8 cellular contexts compared by ENCODE assay signal in the genomic region with DNA sequence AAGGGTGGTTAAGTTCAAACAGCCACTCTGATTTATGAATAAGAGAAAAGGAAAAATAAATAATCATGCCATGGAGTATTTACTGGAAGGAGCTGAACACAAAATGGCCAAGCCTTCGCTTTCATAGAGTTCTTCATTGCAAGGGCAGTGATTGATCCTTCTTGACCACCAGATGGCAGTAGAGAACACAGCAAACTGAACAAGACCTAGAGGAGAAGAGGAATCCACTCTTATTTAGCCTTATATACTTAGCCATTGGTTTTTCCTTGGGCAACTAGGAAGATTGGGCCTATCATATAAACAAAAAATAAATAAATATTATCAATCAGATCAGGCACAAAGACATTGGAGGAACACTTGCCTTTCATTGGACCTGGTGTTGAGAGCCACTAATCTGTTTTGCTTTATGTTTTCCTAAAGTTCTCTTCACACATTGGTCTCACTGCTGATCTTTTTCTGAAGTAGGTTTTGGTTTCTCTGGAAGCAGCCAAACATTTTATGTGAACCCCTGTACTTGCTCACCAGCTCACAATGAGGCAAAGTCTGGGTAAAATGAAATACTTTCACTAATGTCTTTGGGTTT. TPM values are rescaled to one million over a fixed set of nuclear protein-coding genes. Genes with fewer than 3 reads are reported as not detected.
A peak's percentile ranks its signal among the peaks of the same experiment; 100 is the strongest.
DNase-seq lines count a peak whose midpoint lies in the region; ATAC-seq and TF ChIP-seq lines count a peak whose summit lies in the region.

No MANE protein-coding gene starts in this region.

- H3K27ac Mint-ChIP-seq in Caco-2 (ENCODE audit: unreplicated experiment): no peak overlapping the region

- H3K4me3 ChIP-seq in Caco-2 (ENCODE audit: low read depth, low read length): no peak overlapping the region
- no peak overlapping the region for H3K4me3 ChIP-seq in WERI-Rb-1 (ENCODE audit: low read depth, low read length)
- no peak overlapping the region for H3K4me3 ChIP-seq in osteoblast (ENCODE audit: insufficient read depth, low read length)

- H3K4me1 ChIP-seq in Caco-2: no peaks in the 10 kb centered on the region
- no peaks in the 10 kb centered on the region for H3K4me1 ChIP-seq in osteoblast (ENCODE audit: insufficient read depth, low read length)

- no peaks in the 10 kb centered on the region for H3K9me3 Mint-ChIP-seq in Caco-2 (ENCODE audit: unreplicated experiment)

- no peaks in the 10 kb centered on the region for H3K36me3 Mint-ChIP-seq in Caco-2 (ENCODE audit: insufficient read depth, unreplicated experiment)

- CTCF ChIA-PET in Caco-2 (lab: Charles Lee): interaction anchor here (0.5 to 1.5 kb wide), 4 partner anchors 26 to 594 kb away, joined by 3 to 6 read pairs (median 4); no protein-coding TSS in a partner anchor

- peak; percentile 35 to 58 for DNase-seq in Caco-2
- DNase-seq in NCI-H2029 treated with DMSO at 0.1 percent for 48 hours (lab: John Stamatoyannopoulos, UW): peak; percentile 70
- peak; percentile 29 for DNase-seq in WERI-Rb-1
- DNase-seq in globus pallidus (ENCODE audit: low spot score): peak; percentile 83
- DNase-seq in osteoblast (ENCODE audit: insufficient read length, low spot score, missing footprints): no peak
- DNase-seq in activated T-cell treated with anti-CD3 and anti-CD28 coated beads, Interleukin-2, amount 50 U/mL, for 48 hours: no peak

- no peak overlapping the region for H2AFZ ChIP-seq in osteoblast (ENCODE audit: low read length)

- H3K27me3 Mint-ChIP-seq in Caco-2 (ENCODE audit: insufficient read depth, unreplicated experiment): peaks cover 7% of the 10 kb centered on the region

- ATAC-seq in GM18858 (IDR thresholded peaks at IDR 0.05; ENCODE audit: unreplicated experiment) (peak; percentile 41), HG02970 (IDR thresholded peaks at IDR 0.05; ENCODE audit: low FRiP score, unreplicated experiment) (peak; percentile 62)

- intact Hi-C loops in Caco-2 (cut with micrococcal nuclease; ENCODE audit: unreplicated experiment): loop anchor here (1.0 to 2.0 kb wide), 4 partner anchors 58 to 594 kb away; a partner anchor contains a TSS

- H3K27ac ChIP-seq in WERI-Rb-1 (no peak overlapping the region), osteoblast (ENCODE audit: low read depth, low read length) (no peak overlapping the region)

- TF ChIP-seq CTCF in Caco-2 (IDR thresholded peaks at IDR 0.05; ENCODE audit: insufficient read depth in 1 of 2, low read depth in 1 of 2, low read length in 1 of 2, severe bottlenecking in 1 of 2, unreplicated experiment in 1 of 2) (peak; percentile 73 to 83), WERI-Rb-1 (IDR thresholded peaks at IDR 0.05; ENCODE audit: low read depth, low read length) (peak; percentile 78), osteoblast (IDR thresholded peaks at IDR 0.05; ENCODE audit: extremely low read depth, low read depth, low read length) (peak; percentile 91)

- H4K20me1 ChIP-seq in osteoblast (ENCODE audit: insufficient read depth, low read length): no peaks in the 10 kb centered on the region

- H3K4me1 Mint-ChIP-seq in Caco-2 (ENCODE audit: low read depth, unreplicated experiment): no peaks in the 10 kb centered on the region

- no TSS peak for BruUV-seq in Caco-2 (replicated peaks; lab: Mats Ljungman, UMichigan)

- H3K4me2 ChIP-seq in osteoblast (ENCODE audit: insufficient read depth, low read length): no peak overlapping the region

- H3K36me3 ChIP-seq in Caco-2 (ENCODE audit: control insufficient read depth, insufficient read depth, low read length): no peaks in the 10 kb centered on the region
- no peaks in the 10 kb centered on the region for H3K36me3 ChIP-seq in WERI-Rb-1
- no peaks in the 10 kb centered on the region for H3K36me3 ChIP-seq in osteoblast (ENCODE audit: insufficient read depth, low read length)

- H3K79me2 ChIP-seq in osteoblast (ENCODE audit: insufficient read depth, low read length): no peaks in the 10 kb centered on the region

- POLR2A ChIA-PET in Caco-2 (lab: Charles Lee): no interaction called here

- H3K4me3 Mint-ChIP-seq in Caco-2 (ENCODE audit: unreplicated experiment): no peak overlapping the region

- no peaks in the 10 kb centered on the region for H3K27me3 ChIP-seq in Caco-2 (replicated peaks; ENCODE audit: control insufficient read depth, insufficient read depth, low read length)
- H3K27me3 ChIP-seq in WERI-Rb-1 (ENCODE audit: insufficient read depth, low read depth, severe bottlenecking): no peaks in the 10 kb centered on the region
- H3K27me3 ChIP-seq in osteoblast (ENCODE audit: insufficient read depth, low read length): no peaks in the 10 kb centered on the region

- H3K9me3 ChIP-seq in Caco-2 (no peaks in the 10 kb centered on the region), WERI-Rb-1 (ENCODE audit: severe bottlenecking) (no peaks in the 10 kb centered on the region), osteoblast (ENCODE audit: low read depth, low read length) (no peaks in the 10 kb centered on the region)

RNA-seq across cellular contexts. Expression of a gene that starts 58.0 kb away (rescaled TPM):
- total RNA-seq in Caco-2 (2022) (1.7 and 2.3 TPM in 2 replicates), osteoblast (under 0.01 TPM in 1 of 2 replicates, not detected in the other)

Comparison
In these comparisons a context has a peak if more than half of its experiments do, and no peak if none do; other contexts are left out.
1. DNase-seq: peak in Caco-2 (2 of 2), NCI-H2029 treated with DMSO at 0.1 percent for 48 hours (single experiment), WERI-Rb-1 (single experiment) and globus pallidus (single experiment); none in osteoblast (single experiment) and activated T-cell treated with anti-CD3 and anti-CD28 coated beads, Interleukin-2, amount 50 U/mL, for 48 hours (0 of 2).
2. Peak in every context shown above with its lines, with median percentiles within 50 percentile points of each other: CTCF ChIP-seq.